ENCODE assay signal across 6 cellular contexts in the genomic region with DNA sequence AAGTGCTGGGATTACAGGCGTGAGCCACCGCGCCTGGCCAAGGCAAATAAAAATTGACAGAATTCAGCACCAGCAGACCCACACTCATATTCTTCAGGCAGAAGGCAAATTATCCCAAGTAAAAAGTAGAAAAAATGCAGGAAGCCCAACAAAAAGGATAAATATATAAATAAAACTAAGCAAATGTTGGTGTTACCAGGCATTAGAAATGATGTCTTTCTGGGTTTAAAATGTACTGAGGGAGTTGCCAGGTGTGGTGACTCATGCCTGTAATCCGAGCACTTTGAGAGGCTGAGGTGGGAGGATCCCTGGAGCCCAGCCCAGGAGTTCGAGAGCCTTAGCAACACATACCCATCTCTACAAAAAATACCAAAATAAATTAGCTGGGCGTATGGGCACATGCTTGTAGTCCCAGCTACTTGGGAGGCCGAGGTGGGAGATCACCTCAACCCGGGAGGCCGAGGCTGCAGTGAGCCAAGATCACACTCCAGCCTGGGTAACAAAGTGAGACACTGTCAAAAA. TPM values are rescaled to one million over a fixed set of nuclear protein-coding genes. Genes with fewer than 3 reads are reported as not detected.
DNase-seq lines count a peak whose midpoint lies in the region; ATAC-seq and TF ChIP-seq lines count a peak whose summit lies in the region.

No MANE protein-coding gene starts in this region.

- no peak for TF ChIP-seq CTCF in Calu3 (IDR thresholded peaks at IDR 0.05; ENCODE audit: unreplicated experiment)

- TSS peak; percentile 14 for BruUV-seq in Calu3 (replicated peaks; lab: Mats Ljungman, UMichigan)

- DNase-seq in Calu3 = peak; percentile 73
- peak; percentile 94 for DNase-seq in RPMI7951 (ENCODE audit: low read depth)
- DNase-seq in islet precursor cell = peak; percentile 83
- no peak for DNase-seq in NCI-H2227 treated with DMSO at 0.1 percent for 48 hours (lab: John Stamatoyannopoulos, UW)
- no peak for DNase-seq in activated gamma-delta T cell treated with Interleukin-2 at 50 U/mL for 16 hours

- no peaks in the 10 kb centered on the region for H3K27me3 Mint-ChIP-seq in Calu3 (ENCODE audit: unreplicated experiment)

- intact Hi-C loops in Calu3 (cut with micrococcal nuclease; ENCODE audit: unreplicated experiment) = no loop called here

- H3K4me3 Mint-ChIP-seq in Calu3 (ENCODE audit: low read depth, unreplicated experiment) = no peak overlapping the region

- H3K9me3 Mint-ChIP-seq in Calu3 (ENCODE audit: low read depth, unreplicated experiment) = no peaks in the 10 kb centered on the region

- CTCF ChIA-PET in Calu3 (lab: Charles Lee) = interaction anchor here (0.7 kb wide), 1 partner anchor 380 kb away, joined by 5 read pairs; no protein-coding TSS in a partner anchor

- peaks cover 19% of the 10 kb centered on the region for H3K4me1 Mint-ChIP-seq in Calu3 (ENCODE audit: low read depth, unreplicated experiment)

- peaks cover 75% of the 10 kb centered on the region for H3K36me3 Mint-ChIP-seq in Calu3 (ENCODE audit: insufficient read depth, unreplicated experiment)

- H3K27ac Mint-ChIP-seq in Calu3 (ENCODE audit: unreplicated experiment) = no peak overlapping the region

- no peak for ATAC-seq in HG03439 (IDR thresholded peaks at IDR 0.05; ENCODE audit: unreplicated experiment)

RNA-seq across cellular contexts. Expression of a gene that starts 6.3 kb away (rescaled TPM):
- total RNA-seq in Calu3 (2022) = 110 and 117 TPM in 2 replicates
- 62.6 and 75.4 TPM in 2 replicates for total RNA-seq in RPMI7951 (2014; rRNA removed; shearing (Covaris generic))

RNA-seq across cellular contexts. Expression of a gene that starts 6.4 kb away (rescaled TPM):
- total RNA-seq in Calu3 (2022) = 20.1 and 23.7 TPM in 2 replicates
- 18.7 and 23.9 TPM in 2 replicates for total RNA-seq in RPMI7951 (2014; rRNA removed; shearing (Covaris generic))

RNA-seq across cellular contexts. Expression of a gene that starts 9.8 kb away (rescaled TPM):
- 22.7 and 24.7 TPM in 2 replicates for total RNA-seq in Calu3 (2022)
- 15.7 and 27.4 TPM in 2 replicates for total RNA-seq in RPMI7951 (2014; rRNA removed; shearing (Covaris generic))

RNA-seq across cellular contexts. Expression of a gene that starts 10.5 kb away (rescaled TPM):
- 41.1 and 48.3 TPM in 2 replicates for total RNA-seq in Calu3 (2022)
- total RNA-seq in RPMI7951 (2014; rRNA removed; shearing (Covaris generic)) = 10.3 and 19.1 TPM in 2 replicates

RNA-seq across cellular contexts. Expression of a gene that starts 12.9 kb away (rescaled TPM):
- total RNA-seq in Calu3 (2022) = 0.24 and 0.42 TPM in 2 replicates
- total RNA-seq in RPMI7951 (2014; rRNA removed; shearing (Covaris generic)) = 0.48 and 0.68 TPM in 2 replicates

Comparison
In these comparisons a context has a peak if more than half of its experiments do, and no peak if none do; other contexts are left out.
1. DNase-seq: peak in Calu3 (single experiment), RPMI7951 (single experiment) and islet precursor cell (single experiment); none in NCI-H2227 treated with DMSO at 0.1 percent for 48 hours (single experiment) and activated gamma-delta T cell treated with Interleukin-2 at 50 U/mL for 16 hours (single experiment).